In genomic region chr6:133899556-133899955, GRCh38 we compare ENCODE assay signal across 23 cellular contexts. TPM values are rescaled to one million over a fixed set of nuclear protein-coding genes. Genes with fewer than 3 reads are reported as not detected.
"Had no signal": no experiment of that assay in that cellular context is flagged by ENCODE, and none has a peak within 500 bp of the region (broad histone marks: within the 10 kb centered on the region; RNA-seq: fewer than 3 reads in every experiment).

No MANE protein-coding gene starts in this region.

- ATAC-seq: activated CD8-positive, alpha-beta memory T cell treated with anti-CD3 and anti-CD28 coated beads, Interleukin-2, amount 10 ng/mL, durations not matched to agents 7 days and 5 days; activated T-helper 17 cell treated with anti-CD3 and anti-CD28 coated beads, Interleukin-2, amount 50 U/mL, for 72 hours; gastrocnemius medialis; heart left ventricle; left lung had no signal

- H3K27ac ChIP-seq: colonic mucosa, esophagus muscularis mucosa, gastrocnemius medialis, heart left ventricle, left lung, sigmoid colon, thyroid gland had no signal

- H3K36me3 Mint-ChIP-seq: activated CD8-positive, alpha-beta memory T cell treated with anti-CD3 and anti-CD28 coated beads, Interleukin-2, amount 10 ng/mL, durations not matched to agents 7 days and 5 days; activated naive CD8-positive, alpha-beta T cell treated with anti-CD3 and anti-CD28 coated beads for 36 hours had no signal

- H3K9me3 ChIP-seq: colonic mucosa, esophagus muscularis mucosa, gastrocnemius medialis, heart left ventricle, left lung, sigmoid colon, thyroid gland had no signal

- H3K36me3 ChIP-seq: colonic mucosa, esophagus muscularis mucosa, gastrocnemius medialis, heart left ventricle, left lung, sigmoid colon, thyroid gland had no signal

- H3K4me3 Mint-ChIP-seq: activated B cell treated with CpG ODN at 0.5 μM for 24 hours; activated CD4-positive, alpha-beta memory T cell treated with anti-CD3 and anti-CD28 coated beads, Interleukin-2, amount 10 ng/mL, durations not matched to agents 7 days and 5 days; activated CD8-positive, alpha-beta memory T cell treated with anti-CD3 and anti-CD28 coated beads, Interleukin-2, amount 10 ng/mL, durations not matched to agents 7 days and 5 days; activated naive CD8-positive, alpha-beta T cell treated with anti-CD3 and anti-CD28 coated beads for 36 hours; activated T-helper 17 cell treated with anti-CD3 and anti-CD28 coated beads, Interleukin-2, amount 50 U/mL, for 72 hours; nephron progenitor cell had no signal

- H3K27ac Mint-ChIP-seq: activated B cell treated with CpG ODN at 0.5 μM for 24 hours; activated CD4-positive, alpha-beta memory T cell treated with anti-CD3 and anti-CD28 coated beads, Interleukin-2, amount 10 ng/mL, durations not matched to agents 7 days and 5 days; activated CD8-positive, alpha-beta memory T cell treated with anti-CD3 and anti-CD28 coated beads, Interleukin-2, amount 10 ng/mL, durations not matched to agents 7 days and 5 days; activated naive CD8-positive, alpha-beta T cell treated with anti-CD3 and anti-CD28 coated beads for 36 hours; activated T-helper 17 cell treated with anti-CD3 and anti-CD28 coated beads, Interleukin-2, amount 50 U/mL, for 72 hours; nephron progenitor cell had no signal

- H3K4me1 Mint-ChIP-seq: activated B cell treated with CpG ODN at 0.5 μM for 24 hours; activated CD4-positive, alpha-beta memory T cell treated with anti-CD3 and anti-CD28 coated beads, Interleukin-2, amount 10 ng/mL, durations not matched to agents 7 days and 5 days; activated CD8-positive, alpha-beta memory T cell treated with anti-CD3 and anti-CD28 coated beads, Interleukin-2, amount 10 ng/mL, durations not matched to agents 7 days and 5 days; activated T-helper 17 cell treated with anti-CD3 and anti-CD28 coated beads, Interleukin-2, amount 50 U/mL, for 72 hours had no signal

- H3K4me1 ChIP-seq: colonic mucosa, left lung had no signal

- H3K9me3 Mint-ChIP-seq: activated B cell treated with CpG ODN at 0.5 μM for 24 hours; activated CD4-positive, alpha-beta memory T cell treated with anti-CD3 and anti-CD28 coated beads, Interleukin-2, amount 10 ng/mL, durations not matched to agents 7 days and 5 days; activated naive CD8-positive, alpha-beta T cell treated with anti-CD3 and anti-CD28 coated beads for 36 hours; activated T-helper 17 cell treated with anti-CD3 and anti-CD28 coated beads, Interleukin-2, amount 50 U/mL, for 72 hours; nephron progenitor cell had no signal

- DNase-seq: activated B cell treated with CpG ODN at 0.5 μM for 24 hours; activated CD4-positive, alpha-beta memory T cell treated with anti-CD3 and anti-CD28 coated beads, Interleukin-2, amount 10 ng/mL, durations not matched to agents 7 days and 5 days; activated CD4-positive, alpha-beta T cell treated with anti-CD3 and anti-CD28 coated beads for 4 hours; activated CD8-positive, alpha-beta memory T cell treated with anti-CD3 and anti-CD28 coated beads, Interleukin-2, amount 10 ng/mL, durations not matched to agents 7 days and 5 days; activated naive CD4-positive, alpha-beta T cell; activated naive CD8-positive, alpha-beta T cell treated with anti-CD3 and anti-CD28 coated beads for 36 hours; amygdala; central memory CD4-positive, alpha-beta T cell; colonic mucosa; gastrocnemius medialis; heart left ventricle; left lung; midbrain; nephron progenitor cell; nucleus accumbens; posterior cingulate gyrus; sigmoid colon; stimulated activated naive CD4-positive, alpha-beta T cell; thyroid gland had no signal

- H3K4me3 ChIP-seq: colonic mucosa, esophagus muscularis mucosa, gastrocnemius medialis, heart left ventricle, left lung, sigmoid colon, thyroid gland had no signal

RNA-seq across cellular contexts. Expression of gene TCF21, which starts 10.6 kb away (rescaled TPM):
- total RNA-seq: activated B cell treated with CpG ODN at 0.5 μM for 24 hours; activated CD4-positive, alpha-beta memory T cell treated with anti-CD3 and anti-CD28 coated beads, Interleukin-2, amount 10 ng/mL, durations not matched to agents 7 days and 5 days; activated CD8-positive, alpha-beta memory T cell treated with anti-CD3 and anti-CD28 coated beads, Interleukin-2, amount 10 ng/mL, durations not matched to agents 7 days and 5 days; activated naive CD8-positive, alpha-beta T cell treated with anti-CD3 and anti-CD28 coated beads for 36 hours; activated T-helper 17 cell treated with anti-CD3 and anti-CD28 coated beads, Interleukin-2, amount 50 U/mL, for 72 hours; lung microvascular endothelial cell; renal cortical epithelial cell had no signal
